Comparison of ENCODE assay signal across 8 cellular contexts in genomic region chr1:223992456-223993246, GRCh38.
DNase-seq lines count a peak whose midpoint lies in the region; ATAC-seq and TF ChIP-seq lines count a peak whose summit lies in the region.
"Not testable (repeated sequence)": the region's sequence is repeated elsewhere in the genome, so short reads cannot be mapped to it uniquely, and the experiment has no call there.

No MANE protein-coding gene starts in this region.

- POLR2A ChIA-PET in WTC11 (lab: Charles Lee), result not testable (repeated sequence)

- CTCF ChIA-PET in WTC11 (lab: Charles Lee), result interaction anchor here (0.6 to 2.1 kb wide), 2 partner anchors 59 to 160 kb away, joined by 3 to 6 read pairs; no protein-coding TSS in a partner anchor

- H3K27ac ChIP-seq in caudate nucleus (ENCODE audit: low read depth, low read length) (peak overlapping the region; percentile 87), spleen (peak overlapping the region; percentile 49 to 92 (median 89))

- H3K36me3 Mint-ChIP-seq in WTC11, result not testable (repeated sequence)

- H3K4me3 Mint-ChIP-seq in WTC11, result peak overlapping the region; percentile 87

- not testable (repeated sequence) for H3K9me3 Mint-ChIP-seq in WTC11

- in situ Hi-C loops in GM18951 (cut with MboI; ENCODE audit: low sequenced_read_pairs, unreplicated experiment), result not testable (repeated sequence)

- ATAC-seq in HG03175 (IDR thresholded peaks at IDR 0.05; ENCODE audit: unreplicated experiment), result peak; percentile 100
- ATAC-seq in WTC11, result peak; percentile 99

- TF ChIP-seq POLR2A in GM18951 (IDR thresholded peaks at IDR 0.05; ENCODE audit: extremely low read depth, insufficient read depth, insufficient read length), result peak; percentile 36
- peak; percentile 30 to 98 (median 85) for TF ChIP-seq POLR2A in spleen (IDR thresholded peaks at IDR 0.05)

- not testable (repeated sequence) for H3K36me3 ChIP-seq in spleen

- not testable (repeated sequence) for H3K27me3 ChIP-seq in spleen (replicated peaks in 1 of 7)

- 0 to 1% (median 0%) methylated on average over 17 to 60 of the region's 70 CpGs for WGBS in spleen, 5 donors

- peak overlapping the region; percentile 99 for H3K27ac Mint-ChIP-seq in WTC11

- peaks cover 3 to 15% (median 6%) of the 10 kb centered on the region in 6 donors for H3K4me1 ChIP-seq in spleen

- DNase-seq in AG08395 (ENCODE audit: low spot score) (peak; percentile 95), NCI-H2227 treated with DMSO at 0.1 percent for 48 hours (lab: John Stamatoyannopoulos, UW) (peak; percentile 92), WTC11 (ENCODE audit: low spot score) (peak; percentile 100), caudate nucleus (lab: John Stamatoyannopoulos, UW) (peak; percentile 84 to 100 (median 98)), inferior parietal cortex (ENCODE audit: extremely low spot score) (peak; percentile 99), spleen (peak; percentile 100)

- H3K4me3 ChIP-seq in spleen, result peak overlapping the region; percentile 57 to 81 (median 64)

- H3K4me1 Mint-ChIP-seq in WTC11, result not testable (repeated sequence)

- not testable (repeated sequence) for TF ChIP-seq CTCF in WTC11 (IDR thresholded peaks at IDR 0.05)
- TF ChIP-seq CTCF in spleen (IDR thresholded peaks at IDR 0.05 in 8 of 11, conservative IDR thresholded peaks at IDR 0.05 in 3 of 11), result peak in 1 of 11 experiments; percentile 10

- not testable (repeated sequence) for H3K27me3 Mint-ChIP-seq in WTC11 (ENCODE audit: low read depth)

- H3K9me3 ChIP-seq in spleen, result not testable (repeated sequence)

- intact Hi-C loops in spleen (cut with DNase I; ENCODE audit: low total_unique reads), result not testable (repeated sequence)

TF ChIP-seq in WTC11, 78 proteins besides CTCF, POLR2A, EP300 and RAD21:
- TF ChIP-seq SP1 (CRISPR knock-in tag; conservative IDR thresholded peaks at IDR 0.05) (peak; percentile 98), ATF1 (CRISPR knock-in tag; IDR thresholded peaks at IDR 0.05) (peak; percentile 88; the same call in 1 of the 2 replicates), CREB1 (CRISPR knock-in tag; IDR thresholded peaks at IDR 0.05) (peak; percentile 94), FOXK1 (CRISPR knock-in tag; IDR thresholded peaks at IDR 0.05) (peak; percentile 89), FOXP1 (CRISPR knock-in tag; IDR thresholded peaks at IDR 0.05; ENCODE audit: borderline replicate concordance) (peak; percentile 30; the same call in 1 of the 2 replicates), CREM (CRISPR knock-in tag; IDR thresholded peaks at IDR 0.05) (peak; percentile 99), USF2 (CRISPR knock-in tag; IDR thresholded peaks at IDR 0.05) (peak; percentile 20; the same call in 1 of the 2 replicates), MYBL2 (CRISPR knock-in tag; IDR thresholded peaks at IDR 0.05) (peak; percentile 61; the same call in 1 of the 2 replicates), ZBTB21 (CRISPR knock-in tag; IDR thresholded peaks at IDR 0.05; ENCODE audit: borderline replicate concordance) (peak; percentile 99), MAX (CRISPR knock-in tag; IDR thresholded peaks at IDR 0.05) (peak; percentile 41; the same call in 1 of the 2 replicates), NFYB (CRISPR knock-in tag; conservative IDR thresholded peaks at IDR 0.05; ENCODE audit: low read depth) (peak; percentile 78), E2F5 (CRISPR knock-in tag; IDR thresholded peaks at IDR 0.05) (peak; percentile 42; the same call in 1 of the 2 replicates), ETV6 (CRISPR knock-in tag; IDR thresholded peaks at IDR 0.05) (0 out of 2 replicates have a peak, but pooled peaks have one; percentile 8), TEAD1 (CRISPR knock-in tag; IDR thresholded peaks at IDR 0.05) (peak; percentile 45; the same call in 1 of the 2 replicates)

Comparison
In these comparisons a context has a peak if more than half of its experiments do, and no peak if none do; other contexts are left out.
1. Peak in every context shown above with its lines: DNase-seq, ATAC-seq, H3K4me3 ChIP-seq and H3K27ac ChIP-seq.